In genomic region chr7:22724861-22725260, GRCh38 we compare ENCODE assay signal across 15 cellular contexts. TPM values are rescaled to one million over a fixed set of nuclear protein-coding genes. Genes with fewer than 3 reads are reported as not detected.
A peak's percentile ranks its signal among the peaks of the same experiment; 100 is the strongest.
DNase-seq lines count a peak whose midpoint lies in the region; ATAC-seq, FAIRE-seq and TF ChIP-seq lines count a peak whose summit lies in the region.
"Had no signal": no experiment of that assay in that cellular context is flagged by ENCODE, and none has a peak within 500 bp of the region (broad histone marks: within the 10 kb centered on the region; RNA-seq: fewer than 3 reads in every experiment).

No MANE protein-coding gene starts in this region.

- H3K79me2 ChIP-seq in Karpas-422 (ENCODE audit: low read length): no peaks in the 10 kb centered on the region
- H3K79me2 ChIP-seq in astrocyte (ENCODE audit: insufficient read depth, low read length): peaks cover 22% of the 10 kb centered on the region
- H3K79me2 ChIP-seq in mesendoderm (ENCODE audit: control insufficient read depth, insufficient read depth, low read length): no peaks in the 10 kb centered on the region

- WGBS in mesendoderm (ENCODE audit: extremely low coverage, insufficient coverage, low lambda C conversion rate): no CpG with 5 or more reads among the region's 6 CpGs
- WGBS in spleen, 5 donors: 78 to 94% (median 87%) methylated on average over 6 of the region's 6 CpGs
- 81% methylated on average over 6 of the region's 6 CpGs for WGBS in right cardiac atrium

- H3K4ac ChIP-seq in mesendoderm (ENCODE audit: low read depth, low read length): peak overlapping the region; percentile 48

- H2AK5ac ChIP-seq in mesendoderm (ENCODE audit: low read length): no peak overlapping the region

- H3K36me3 Mint-ChIP-seq in astrocyte (ENCODE audit: low read depth, unreplicated experiment): no peaks in the 10 kb centered on the region

- H3K4me2 ChIP-seq in Karpas-422 (ENCODE audit: low read depth, low read length, poor library complexity, severe bottlenecking) (peak overlapping the region; percentile 18), astrocyte (ENCODE audit: low read length) (no peak overlapping the region), mesendoderm (ENCODE audit: low read length) (no peak overlapping the region)

- H3K9ac ChIP-seq in Karpas-422 (ENCODE audit: low read length) (no peak overlapping the region), astrocyte (ENCODE audit: low read length) (no peak overlapping the region), mesendoderm (ENCODE audit: low read length) (no peak overlapping the region)

- H3K27me3 Mint-ChIP-seq in astrocyte (ENCODE audit: low read depth, unreplicated experiment): no peaks in the 10 kb centered on the region

- H3K23ac ChIP-seq in mesendoderm (ENCODE audit: low read length): no peak overlapping the region

- H4K8ac ChIP-seq in mesendoderm (ENCODE audit: low read depth, low read length): no peak overlapping the region

- H3K36me3 ChIP-seq in Karpas-422 (ENCODE audit: insufficient read depth, low read length) (no peaks in the 10 kb centered on the region), astrocyte (ENCODE audit: insufficient read depth, low read length) (peaks cover 9% of the 10 kb centered on the region), mesendoderm (ENCODE audit: control insufficient read depth, insufficient read depth, low read length) (no peaks in the 10 kb centered on the region), spleen (no peaks in the 10 kb centered on the region)

- ATAC-seq in right cardiac atrium: no peak

- DNase-seq in Karpas-422 (peak; percentile 20), astrocyte (ENCODE audit: low read depth) (peak; percentile 57), mesendoderm (no peak), spleen (no peak), NCI-H69 (lab: John Stamatoyannopoulos, UW) (no peak), right cardiac atrium (no peak), NCI-H1694 treated with DMSO at 0.1 percent for 48 hours (lab: John Stamatoyannopoulos, UW) (no peak)
- DNase-seq in activated CD8-positive, alpha-beta memory T cell treated with anti-CD3 and anti-CD28 coated beads, Interleukin-2, amount 50 U/mL, for 48 hours: no peak
- DNase-seq: H9; NCI-H1436; NCI-H2081 treated with DMSO at 0.1 percent for 48 hours; NCI-H524 treated with DMSO at 0.1 percent for 48 hours; NK-92 treated with Interleukin-12 subunit alpha and Interleukin-12 subunit beta, amount 100 ng/mL, for 24 hours; Right ventricle myocardium superior had no signal

- H4K5ac ChIP-seq in mesendoderm (ENCODE audit: low read length): no peak overlapping the region

- H3K18ac ChIP-seq in mesendoderm (ENCODE audit: low read length): peak overlapping the region; percentile 85

- H3K4me3 ChIP-seq in Karpas-422 (ENCODE audit: low read length): no peak overlapping the region
- no peak overlapping the region for H3K4me3 ChIP-seq in astrocyte (ENCODE audit: insufficient read depth, low read depth, low read length)
- no peak overlapping the region for H3K4me3 ChIP-seq in mesendoderm (ENCODE audit: low read length)
- H3K4me3 ChIP-seq in spleen: peak overlapping the region in 1 of 8 donors; percentile 61
- H3K4me3 ChIP-seq in right cardiac atrium (ENCODE audit: low read length): no peak overlapping the region

- no peak overlapping the region for H3K4me3 Mint-ChIP-seq in astrocyte (ENCODE audit: unreplicated experiment)
- H3K4me3 Mint-ChIP-seq: H9 had no signal

- intact Hi-C loops in spleen (cut with DNase I; ENCODE audit: low total_unique reads): loop anchor here (5.0 kb wide), 2 partner anchors 68 to 168 kb away; no protein-coding TSS in a partner anchor
- intact Hi-C loops in right cardiac atrium (cut with DNase I): loop anchor here (5.0 to 10.0 kb wide), 2 partner anchors 160 to 163 kb away; no protein-coding TSS in a partner anchor

- H3K27ac ChIP-seq in Karpas-422 (ENCODE audit: low read length) (no peak overlapping the region), astrocyte (ENCODE audit: low read depth, low read length) (peak overlapping the region; percentile 7), mesendoderm (ENCODE audit: low read depth, low read length) (no peak overlapping the region), spleen (peak overlapping the region in 7 of 8 donors; percentile 5 to 89 (median 74)), right cardiac atrium (ENCODE audit: low read length) (no peak overlapping the region)
- H3K27ac ChIP-seq: C4-2B had no signal

- peak overlapping the region; percentile 30 for H2BK120ac ChIP-seq in mesendoderm (ENCODE audit: low read depth, low read length)

- no peaks in the 10 kb centered on the region for H3K9me2 ChIP-seq in Karpas-422 (replicated peaks; ENCODE audit: insufficient read depth, low read length)

- H4K20me1 ChIP-seq in Karpas-422 (ENCODE audit: insufficient read depth, low read depth, low read length) (no peaks in the 10 kb centered on the region), astrocyte (ENCODE audit: insufficient read depth, low read length) (no peaks in the 10 kb centered on the region)

- H3K9me3 ChIP-seq in Karpas-422 (ENCODE audit: low read length): no peaks in the 10 kb centered on the region
- no peaks in the 10 kb centered on the region for H3K9me3 ChIP-seq in astrocyte (ENCODE audit: insufficient read depth, low read depth, low read length)
- H3K9me3 ChIP-seq in spleen: no peaks in the 10 kb centered on the region
- no peaks in the 10 kb centered on the region for H3K9me3 ChIP-seq in right cardiac atrium (ENCODE audit: control insufficient read depth, low read length)

- no peak for TF ChIP-seq CTCF in astrocyte (IDR thresholded peaks at IDR 0.05; ENCODE audit: insufficient read depth, low read depth, low read length)
- TF ChIP-seq CTCF in spleen (IDR thresholded peaks at IDR 0.05 in 8 of 11, conservative IDR thresholded peaks at IDR 0.05 in 3 of 11): no peak

- H2AFZ ChIP-seq in Karpas-422 (ENCODE audit: low read length) (no peak overlapping the region), astrocyte (ENCODE audit: low read depth, low read length) (no peak overlapping the region)

- H2BK15ac ChIP-seq in mesendoderm (replicated peaks; ENCODE audit: low read depth): no peak overlapping the region

- H3K4me1 Mint-ChIP-seq in astrocyte (ENCODE audit: low read depth, unreplicated experiment): peaks cover 27% of the 10 kb centered on the region

- peaks cover 20% of the 10 kb centered on the region for H3K4me1 ChIP-seq in Karpas-422 (ENCODE audit: low read length)
- peaks cover 42% of the 10 kb centered on the region for H3K4me1 ChIP-seq in astrocyte (ENCODE audit: insufficient read depth, low read length)
- H3K4me1 ChIP-seq in mesendoderm (ENCODE audit: control insufficient read depth, low read depth, low read length): peaks cover 6% of the 10 kb centered on the region
- peaks cover 32 to 91% (median 69%) of the 10 kb centered on the region in 6 donors for H3K4me1 ChIP-seq in spleen
- peaks cover 19% of the 10 kb centered on the region for H3K4me1 ChIP-seq in right cardiac atrium (ENCODE audit: control insufficient read depth, insufficient read depth, low read length)

- no peak overlapping the region for H3K27ac Mint-ChIP-seq in astrocyte (ENCODE audit: unreplicated experiment)

- peak overlapping the region; percentile 3 for H3K56ac ChIP-seq in mesendoderm (ENCODE audit: low read length)

- H3K27me3 ChIP-seq in Karpas-422 (ENCODE audit: low read length): no peaks in the 10 kb centered on the region
- H3K27me3 ChIP-seq in astrocyte (ENCODE audit: insufficient read depth, low read length): no peaks in the 10 kb centered on the region
- no peaks in the 10 kb centered on the region for H3K27me3 ChIP-seq in mesendoderm (ENCODE audit: insufficient read depth, low read length, poor library complexity)
- H3K27me3 ChIP-seq in spleen (replicated peaks in 1 of 7): peaks cover 0 to 25% (median 3%) of the 10 kb centered on the region in 7 donors
- H3K27me3 ChIP-seq in right cardiac atrium (ENCODE audit: control insufficient read depth, insufficient read depth): no peaks in the 10 kb centered on the region

- FAIRE-seq in astrocyte (lab: Jason Lieb, UNC): no peak

- H3K79me1 ChIP-seq in mesendoderm (ENCODE audit: low read length): no peaks in the 10 kb centered on the region

- H2BK5ac ChIP-seq in mesendoderm (ENCODE audit: low read length): peak overlapping the region; percentile 6

- TF ChIP-seq POLR2A in spleen (IDR thresholded peaks at IDR 0.05): no peak

- no peaks in the 10 kb centered on the region for H3K9me3 Mint-ChIP-seq in astrocyte (ENCODE audit: unreplicated experiment)
- H3K9me3 Mint-ChIP-seq: H9 had no signal

RNA-seq across cellular contexts. Expression of gene IL6, which starts 2.1 kb away (rescaled TPM):
- total RNA-seq in Karpas-422 (2014; rRNA removed; shearing (Covaris generic); ENCODE audit: low replicate concordance): 0.25 TPM in 1 of 2 replicates, not detected in the other
- total RNA-seq in astrocyte (2.5 and 2.7 TPM in 2 replicates), spleen (10 to 100 TPM in 1 of 7 donors, 1 to 10 TPM in 6; 1.8 to 11.8 (median 3.9) TPM), right cardiac atrium (10 to 100 TPM in 1 of 4 donors, 1 to 10 TPM in 1, under 1 TPM in 2; 0.43 to 10.9 (median 1.1) TPM)
- 4.6 TPM for polyA plus RNA-seq in mesendoderm (2013, experiment 1 of 2)
- polyA plus RNA-seq in mesendoderm (2013, experiment 2 of 2): 4.6 TPM
- polyA plus RNA-seq in spleen (1 to 10 TPM; 3.5 to 7.8 (median 5.4) TPM), right cardiac atrium (17.2 TPM)

Comparison
In these comparisons a context has a peak if more than half of its experiments do, and no peak if none do; other contexts are left out.
1. DNase-seq: peak in Karpas-422 (single experiment) and astrocyte (single experiment); none in mesendoderm (single experiment), spleen (single experiment), NCI-H69 (single experiment), right cardiac atrium (0 of 3), NCI-H1694 treated with DMSO at 0.1 percent for 48 hours (single experiment) and activated CD8-positive, alpha-beta memory T cell treated with anti-CD3 and anti-CD28 coated beads, Interleukin-2, amount 50 U/mL, for 48 hours (single experiment).
2. H3K27ac ChIP-seq: peak in astrocyte (single experiment) and spleen (7 of 8); none in Karpas-422 (single experiment), mesendoderm (single experiment) and right cardiac atrium (single experiment).